In the genomic region with DNA sequence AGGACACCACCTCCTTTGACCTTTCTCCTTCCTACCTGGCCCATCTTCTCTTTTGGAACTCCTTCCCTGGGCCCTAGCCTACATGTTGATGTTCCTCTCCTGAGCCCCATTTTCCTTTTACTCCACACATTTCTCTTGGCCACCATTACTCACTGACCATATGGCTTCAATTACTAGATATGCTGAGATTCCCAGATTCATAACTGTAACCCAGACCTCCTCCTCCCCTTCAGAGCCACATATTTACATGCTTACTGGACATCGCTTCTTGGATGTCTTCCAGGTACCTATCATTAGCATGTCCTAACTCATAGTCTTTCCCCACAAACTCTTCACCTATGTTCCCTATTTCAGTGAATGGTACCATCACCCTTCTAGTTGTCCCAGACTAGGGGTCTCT, we compare ENCODE assay signal across 21 cellular contexts. TPM values are rescaled to one million over a fixed set of nuclear protein-coding genes. Genes with fewer than 3 reads are reported as not detected.
A peak's percentile ranks its signal among the peaks of the same experiment; 100 is the strongest.
DNase-seq lines count a peak whose midpoint lies in the region; ATAC-seq, FAIRE-seq and TF ChIP-seq lines count a peak whose summit lies in the region.
"Had no signal": no experiment of that assay in that cellular context is flagged by ENCODE, and none has a peak within 500 bp of the region (broad histone marks: within the 10 kb centered on the region; RNA-seq: fewer than 3 reads in every experiment).

No MANE protein-coding gene starts in this region.

- peak overlapping the region; percentile 59 for H3K4ac ChIP-seq in IMR-90 (ENCODE audit: low read depth, low read length)

- peak overlapping the region; percentile 63; the same call in 1 of the 2 replicates for H3K18ac ChIP-seq in IMR-90 (ENCODE audit: low read depth, low read length)

- peak; percentile 23 for FAIRE-seq in keratinocyte (lab: Jason Lieb, UNC)

- H2AFZ ChIP-seq in IMR-90 (replicated peaks; ENCODE audit: low read length, poor library complexity) (peak overlapping the region; percentile 9), mammary epithelial cell (ENCODE audit: low read depth, low read length) (peak overlapping the region; percentile 35), keratinocyte (ENCODE audit: control insufficient read depth, low read length) (no peak overlapping the region)

- H2BK15ac ChIP-seq in IMR-90 (ENCODE audit: low read depth, low read length): peak overlapping the region; percentile 43; the same call in 2 of the 3 replicates

- intact Hi-C loops in IMR-90 (cut with micrococcal nuclease) (no loop called here), mammary epithelial cell (cut with micrococcal nuclease) (loop anchor here (1.0 kb wide), 1 partner anchor 25 kb away; the partner anchor contains the start of gene TRIM59)

- no peak overlapping the region for H2AK9ac ChIP-seq in IMR-90 (replicated peaks; ENCODE audit: low read depth, low read length, poor library complexity)

- no peak overlapping the region for H3K27ac Mint-ChIP-seq in activated naive CD8-positive, alpha-beta T cell treated with anti-CD3 and anti-CD28 coated beads, Interleukin-2, amount 50 U/mL, for 24 hours
- H3K27ac Mint-ChIP-seq: immature natural killer cell; T-helper 2 cell treated with Interferon-gamma antibody and Interleukin-4, amounts not matched to agents 5 μg/mL and 100 μg/mL, for 36 hours had no signal

- peak overlapping the region; percentile 20 for H3K14ac ChIP-seq in IMR-90 (replicated peaks; ENCODE audit: low read depth, low read length)

- H3K56ac ChIP-seq in IMR-90 (ENCODE audit: extremely low read depth, insufficient read depth, low read length): no peak overlapping the region

- no peak overlapping the region for H3K4me3 ChIP-seq in IMR-90 (ENCODE audit: insufficient read depth, low read depth, low read length)
- no peak overlapping the region for H3K4me3 ChIP-seq in mammary epithelial cell (replicated peaks in 1 of 3; ENCODE audit: insufficient read depth in 1 of 3, low read depth in 2 of 3, low read length in 3 of 3)
- H3K4me3 ChIP-seq in keratinocyte (ENCODE audit: control insufficient read depth in 2 of 3, extremely low read depth in 1 of 3, insufficient read depth in 2 of 3, low read depth in 1 of 3, low read length in 3 of 3): no peak overlapping the region
- H3K4me3 ChIP-seq: dorsolateral prefrontal cortex, gastroesophageal sphincter, spleen, stomach had no signal

- H3K4me3 Mint-ChIP-seq in activated naive CD8-positive, alpha-beta T cell treated with anti-CD3 and anti-CD28 coated beads, Interleukin-2, amount 50 U/mL, for 24 hours: no peak overlapping the region
- H3K4me3 Mint-ChIP-seq: immature natural killer cell; T-helper 2 cell treated with Interferon-gamma antibody and Interleukin-4, amounts not matched to agents 5 μg/mL and 100 μg/mL, for 36 hours had no signal

- H3K4me1 ChIP-seq in IMR-90 (ENCODE audit: control insufficient read depth, insufficient read depth, low read length): peaks cover 20% of the 10 kb centered on the region
- H3K4me1 ChIP-seq in mammary epithelial cell (ENCODE audit: insufficient read depth, low read length): peaks cover 36% of the 10 kb centered on the region
- peaks cover 18% of the 10 kb centered on the region for H3K4me1 ChIP-seq in keratinocyte (ENCODE audit: control insufficient read depth, extremely low read depth, insufficient read depth, low read length)
- H3K4me1 ChIP-seq: BE2C, gastroesophageal sphincter, spleen, stomach had no signal

- H3K27ac ChIP-seq in IMR-90 (ENCODE audit: insufficient read depth, low read length) (no peak overlapping the region), mammary epithelial cell (ENCODE audit: insufficient read depth, low read depth, low read length) (no peak overlapping the region), keratinocyte (ENCODE audit: control insufficient read depth, insufficient read depth, low read length) (no peak overlapping the region)
- H3K27ac ChIP-seq: gastroesophageal sphincter, spleen, stomach had no signal

- H2BK20ac ChIP-seq in IMR-90 (ENCODE audit: low read depth, low read length): peak overlapping the region; percentile 74

- dilution Hi-C loops in IMR-90 (cut with HindIII; ENCODE audit: low sequenced_read_pairs, unreplicated experiment) (no loop called here), mammary epithelial cell (cut with HindIII; ENCODE audit: low sequenced_read_pairs) (no loop called here), keratinocyte (cut with MboI; ENCODE audit: extremely low pct_ligation_motif_present, low sequenced_read_pairs) (no loop called here)

- H4K91ac ChIP-seq in IMR-90 (ENCODE audit: insufficient read depth, low read depth, low read length): peak overlapping the region; percentile 48; the same call in 1 of the 2 replicates

- peak; percentile 78 for ATAC-seq in IMR-90 (ENCODE audit: low read depth)
- ATAC-seq in activated naive CD8-positive, alpha-beta T cell treated with anti-CD3 and anti-CD28 coated beads, Interleukin-2, amount 50 U/mL, for 24 hours: no peak
- no peak for ATAC-seq in HG02610 (IDR thresholded peaks at IDR 0.05; ENCODE audit: unreplicated experiment)
- ATAC-seq in GM21528 (IDR thresholded peaks at IDR 0.05; ENCODE audit: low FRiP score, unreplicated experiment): no peak
- ATAC-seq: gastroesophageal sphincter had no signal

- H3K36me3 ChIP-seq in IMR-90 (ENCODE audit: control insufficient read depth, insufficient read depth, low read length) (no peaks in the 10 kb centered on the region), mammary epithelial cell (ENCODE audit: insufficient read depth, low read length) (no peaks in the 10 kb centered on the region), keratinocyte (ENCODE audit: control insufficient read depth in 2 of 2, extremely low read depth in 1 of 2, insufficient read depth in 2 of 2, low read length in 2 of 2) (no peaks in the 10 kb centered on the region)
- H3K36me3 ChIP-seq: BE2C, gastroesophageal sphincter, spleen, stomach had no signal

- H3K9me1 ChIP-seq in IMR-90 (ENCODE audit: insufficient read depth, low read length): peaks cover 11% of the 10 kb centered on the region
- peaks cover 2% of the 10 kb centered on the region for H3K9me1 ChIP-seq in keratinocyte (ENCODE audit: control insufficient read depth, extremely low read depth, insufficient read depth, low read length)

- H3K79me2 ChIP-seq in mammary epithelial cell (ENCODE audit: insufficient read depth, low read length): no peaks in the 10 kb centered on the region
- H3K79me2 ChIP-seq in keratinocyte (ENCODE audit: control insufficient read depth, insufficient read depth, low read length): no peaks in the 10 kb centered on the region

- TF ChIP-seq RAD21 in IMR-90 (IDR thresholded peaks at IDR 0.05; ENCODE audit: low read length): no peak

- BruUV-seq in IMR-90 (replicated peaks; lab: Mats Ljungman, UMichigan): no TSS peak
- no TSS peak for BruUV-seq in mammary epithelial cell (replicated peaks; lab: Mats Ljungman, UMichigan)

- H3K9me3 Mint-ChIP-seq in activated naive CD8-positive, alpha-beta T cell treated with anti-CD3 and anti-CD28 coated beads, Interleukin-2, amount 50 U/mL, for 24 hours: peaks cover 11% of the 10 kb centered on the region

- no peaks in the 10 kb centered on the region for H3K27me3 ChIP-seq in IMR-90 (ENCODE audit: control insufficient read depth, insufficient read depth, low read length)
- H3K27me3 ChIP-seq in mammary epithelial cell (ENCODE audit: insufficient read depth, low read length): no peaks in the 10 kb centered on the region
- H3K27me3 ChIP-seq in keratinocyte (ENCODE audit: control insufficient read depth, extremely low read depth, insufficient read depth, low read length): no peaks in the 10 kb centered on the region
- H3K27me3 ChIP-seq: BE2C, spleen had no signal

- CTCF ChIA-PET in IMR-90 (lab: Yijun Ruan, JAX): no interaction called here
- CTCF ChIA-PET in mammary epithelial cell (lab: Charles Lee; ENCODE audit: low non-redundant PET): no interaction called here

- H4K20me1 ChIP-seq in IMR-90 (ENCODE audit: insufficient read depth, low read length): no peaks in the 10 kb centered on the region
- no peaks in the 10 kb centered on the region for H4K20me1 ChIP-seq in mammary epithelial cell (ENCODE audit: insufficient read depth, low read length)
- H4K20me1 ChIP-seq in keratinocyte (ENCODE audit: control insufficient read depth, extremely low read depth, insufficient read depth, low read length): no peaks in the 10 kb centered on the region

- H4K8ac ChIP-seq in IMR-90 (ENCODE audit: low read depth in 2 of 2, low read length in 2 of 2): peak overlapping the region in 1 of 2 experiments; percentile 74; a peak in 2 of 4 replicates

- 0% methylated on average over 1 of the region's 1 CpG; no CpG with 5 or more reads in 1 of the 2 experiments for WGBS in IMR-90 (ENCODE audit: extremely low coverage in 2 of 2, insufficient read length in 1 of 2), 2 experiments
- 0% methylated on average over 1 of the region's 1 CpG for WGBS in mammary epithelial cell (ENCODE audit: low coverage, missing lambda C conversion rate)

- H2AK5ac ChIP-seq in IMR-90 (ENCODE audit: low read depth, low read length): peak overlapping the region; percentile 33

- DNase-seq in AG09319 (ENCODE audit: extremely low read depth, low read depth): peak; percentile 92
- DNase-seq in IMR-90: peak; percentile 97
- peak; percentile 85 for DNase-seq in mammary epithelial cell
- no peak for DNase-seq in keratinocyte (ENCODE audit: low read depth, low spot score)
- DNase-seq in activated naive CD8-positive, alpha-beta T cell treated with anti-CD3 and anti-CD28 coated beads, Interleukin-2, amount 50 U/mL, for 24 hours: no peak
- no peak for DNase-seq in Ammon's horn (ENCODE audit: low spot score)
- DNase-seq: activated CD4-positive, alpha-beta T cell treated with anti-CD3 and anti-CD28 coated beads for 4 hours; amygdala; BE2C; DMS153; dorsolateral prefrontal cortex; immature natural killer cell; NCI-H2081; NCI-H82; occipital lobe; spleen; stomach had no signal

- peak overlapping the region; percentile 81 for H2BK120ac ChIP-seq in IMR-90 (ENCODE audit: low read depth, low read length)

- peaks cover 7% of the 10 kb centered on the region for H3K36me3 Mint-ChIP-seq in activated naive CD8-positive, alpha-beta T cell treated with anti-CD3 and anti-CD28 coated beads, Interleukin-2, amount 50 U/mL, for 24 hours (ENCODE audit: low read depth)

- in situ Hi-C loops in IMR-90 (cut with MboI; ENCODE audit: low sequenced_read_pairs) (no loop called here), mammary epithelial cell (cut with MboI; ENCODE audit: low sequenced_read_pairs in 2 of 2) (no loop called here)

- TF ChIP-seq CTCF in AG09319 (IDR thresholded peaks at IDR 0.05; ENCODE audit: low read depth, low read length) (no peak), IMR-90 (conservative IDR thresholded peaks at IDR 0.05; ENCODE audit: low read depth, low read length) (no peak), mammary epithelial cell (conservative IDR thresholded peaks at IDR 0.05 in 1 of 2, IDR thresholded peaks at IDR 0.05 in 1 of 2; ENCODE audit: extremely low read depth in 1 of 2, insufficient read depth in 1 of 2, low read depth in 1 of 2, low read length in 2 of 2) (no peak), keratinocyte (optimal IDR thresholded peaks at IDR 0.05 in 1 of 3, IDR thresholded peaks at IDR 0.05 in 1 of 3, conservative IDR thresholded peaks at IDR 0.05 in 1 of 3; ENCODE audit: extremely low read depth in 1 of 3, insufficient read depth in 2 of 3, low read length in 3 of 3) (no peak)

- peak overlapping the region; percentile 29 for H3K23ac ChIP-seq in IMR-90 (ENCODE audit: low read depth, low read length)

- peak overlapping the region; percentile 41; the same call in 1 of the 2 replicates for H3K4me2 ChIP-seq in IMR-90 (ENCODE audit: low read depth, low read length)
- peak overlapping the region; percentile 47 for H3K4me2 ChIP-seq in mammary epithelial cell (ENCODE audit: insufficient read depth, low read depth, low read length)
- H3K4me2 ChIP-seq in keratinocyte (ENCODE audit: control insufficient read depth, extremely low read depth, insufficient read depth, low read depth, low read length): peak overlapping the region; percentile 42

- H2BK5ac ChIP-seq in IMR-90 (ENCODE audit: low read depth, low read length, poor library complexity, severe bottlenecking): peak overlapping the region; percentile 77

- POLR2A ChIA-PET in IMR-90 (lab: Charles Lee; ENCODE audit: unreplicated experiment): no interaction called here

- H3K9me3 ChIP-seq in IMR-90 (ENCODE audit: control insufficient read depth, insufficient read depth, low read length) (peaks cover 8% of the 10 kb centered on the region), mammary epithelial cell (replicated peaks; ENCODE audit: insufficient read depth, low read length) (peaks cover 17% of the 10 kb centered on the region), keratinocyte (ENCODE audit: control insufficient read depth, low read depth, low read length) (peaks cover 9% of the 10 kb centered on the region)

- TF ChIP-seq POLR2A in IMR-90 (IDR thresholded peaks at IDR 0.05; ENCODE audit: low read depth, low read length): no peak

- peak overlapping the region; percentile 65; the same call in 1 of the 2 replicates for H4K5ac ChIP-seq in IMR-90 (ENCODE audit: low read depth, low read length)

- H3K27me3 Mint-ChIP-seq in activated naive CD8-positive, alpha-beta T cell treated with anti-CD3 and anti-CD28 coated beads, Interleukin-2, amount 50 U/mL, for 24 hours: peaks cover 11% of the 10 kb centered on the region

- H3K9ac ChIP-seq in IMR-90 (ENCODE audit: low read depth, low read length): no peak overlapping the region
- no peak overlapping the region for H3K9ac ChIP-seq in mammary epithelial cell (ENCODE audit: insufficient read depth, low read length)
- no peak overlapping the region for H3K9ac ChIP-seq in keratinocyte (ENCODE audit: control insufficient read depth, extremely low read depth, insufficient read depth, low read length)

- no peaks in the 10 kb centered on the region for H3K4me1 Mint-ChIP-seq in activated naive CD8-positive, alpha-beta T cell treated with anti-CD3 and anti-CD28 coated beads, Interleukin-2, amount 50 U/mL, for 24 hours
- H3K4me1 Mint-ChIP-seq: immature natural killer cell had no signal

- H3K79me1 ChIP-seq in IMR-90 (ENCODE audit: low read depth in 1 of 2, low read length in 2 of 2): no peaks in the 10 kb centered on the region; a peak in 1 of 4 replicates

RNA-seq across cellular contexts. Expression of gene TRIM59, which starts 24.4 kb away (rescaled TPM):
- total RNA-seq in IMR-90 (2012; rRNA removed) (65.4 and 68.3 TPM in 2 replicates), mammary epithelial cell (10 to 100 TPM in 1 of 2 donors, 1 to 10 TPM in 1; 9.7 to 15.2 TPM)
- polyA plus RNA-seq in IMR-90 (2012; rRNA removed) (5.3 and 8.0 TPM in 2 replicates), mammary epithelial cell (4.9 TPM), keratinocyte (4.2 to 8.0 TPM (median 6.3 TPM) in 3 replicates)
- 0.97 and 2.0 TPM in 2 replicates for polyA plus RNA-seq in IMR-90 (2012; cell fraction: cytosol; rRNA removed)
- polyA plus RNA-seq in IMR-90 (2012; cell fraction: nucleus; rRNA removed; ENCODE audit: low replicate concordance): 1.3 and 8.7 TPM in 2 replicates
- polyA minus RNA-seq in mammary epithelial cell (19.1 TPM), keratinocyte (4.3 to 10.2 TPM (median 4.9 TPM) in 3 replicates)
- 1.7 TPM for polyA plus RNA-seq in keratinocyte (2011; ENCODE audit: low read depth)
- polyA plus RNA-seq in keratinocyte (2011; cell fraction: cytosol; rRNA removed): 2.3 and 3.7 TPM in 2 replicates
- 6.0 and 6.1 TPM in 2 replicates for polyA plus RNA-seq in keratinocyte (2011; cell fraction: nucleus; rRNA removed)
- 2.4 and 7.9 TPM in 2 replicates for polyA plus RNA-seq in keratinocyte (2012; ENCODE audit: low replicate concordance)
- polyA minus RNA-seq in keratinocyte (2011; cell fraction: cytosol; rRNA and poly(A)+ RNA removed): 4.2 TPM
- polyA minus RNA-seq in keratinocyte (2011; cell fraction: nucleus; rRNA and poly(A)+ RNA removed): 9.2 and 17.8 TPM in 2 replicates

Comparison
In these comparisons a context has a peak if more than half of its experiments do, and no peak if none do; other contexts are left out.
1. DNase-seq: peak in AG09319 (single experiment), IMR-90 (single experiment) and mammary epithelial cell (single experiment); none in keratinocyte (single experiment), activated naive CD8-positive, alpha-beta T cell treated with anti-CD3 and anti-CD28 coated beads, Interleukin-2, amount 50 U/mL, for 24 hours (single experiment) and Ammon's horn (single experiment).
2. Peak in every context shown above with its lines, with median percentiles within 50 percentile points of each other: H3K4me2 ChIP-seq.